Comparison of ENCODE assay signal across 1 cellular context in the genomic region with DNA sequence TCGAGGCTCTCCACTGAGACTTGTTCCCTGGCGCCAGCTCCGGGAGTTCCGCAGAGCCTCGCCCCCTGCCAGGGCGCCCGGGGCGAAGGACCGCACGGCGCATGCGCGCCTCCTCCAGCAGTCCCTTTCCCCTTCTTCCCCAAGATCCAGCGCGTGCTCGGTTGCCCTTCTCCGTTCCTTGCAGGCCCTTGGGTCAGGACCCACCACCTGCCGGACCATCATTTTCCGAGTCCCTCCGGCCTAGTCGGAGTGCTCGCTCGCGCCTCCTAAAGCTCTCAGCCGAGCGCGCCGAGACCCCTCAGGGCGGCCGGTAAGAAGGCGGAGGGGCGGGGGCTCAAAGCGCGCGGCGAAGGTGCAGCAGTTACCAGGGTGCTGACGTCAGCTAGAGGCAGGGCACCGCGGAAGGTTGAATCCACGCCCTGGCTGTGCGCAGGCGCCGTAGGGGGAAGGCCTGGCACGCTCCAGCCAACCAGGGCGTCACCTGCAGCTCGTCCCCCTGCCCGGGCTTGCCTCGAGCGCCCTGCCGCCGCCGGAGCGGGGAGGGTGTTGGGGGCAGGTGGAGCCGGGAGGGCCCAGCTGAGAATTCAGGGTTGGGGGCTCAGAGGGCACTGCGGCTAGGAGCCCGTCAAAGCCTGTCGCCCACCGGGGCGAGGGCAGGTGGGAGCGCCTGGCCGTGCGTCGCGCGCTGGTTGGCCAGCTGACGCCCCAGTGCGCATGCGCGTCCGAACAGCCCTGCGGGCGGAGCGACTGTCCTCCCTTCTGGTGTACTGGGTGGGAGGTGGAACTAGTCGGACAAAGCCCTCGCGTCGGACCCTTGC.
TF ChIP-seq lines count a peak whose summit lies in the region.

A gene with protein sequence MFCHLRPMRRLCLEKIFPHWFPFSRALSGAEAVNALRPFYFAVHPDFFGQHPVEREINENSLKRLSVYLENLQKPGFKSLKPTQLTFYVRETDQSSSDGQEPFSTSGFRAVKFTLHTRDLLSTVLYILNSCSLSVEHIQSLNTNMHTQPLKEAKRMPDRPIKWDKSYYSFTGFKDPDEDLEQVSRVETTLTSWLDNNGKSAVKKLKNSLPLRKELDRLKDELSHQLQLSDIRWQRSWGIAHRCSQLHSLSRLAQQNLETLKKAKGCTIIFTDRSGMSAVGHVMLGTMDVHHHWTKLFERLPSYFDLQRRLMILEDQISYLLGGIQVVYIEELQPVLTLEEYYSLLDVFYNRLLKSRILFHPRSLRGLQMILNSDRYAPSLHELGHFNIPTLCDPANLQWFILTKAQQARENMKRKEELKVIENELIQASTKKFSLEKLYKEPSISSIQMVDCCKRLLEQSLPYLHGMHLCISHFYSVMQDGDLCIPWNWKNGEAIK (plus strand): TSS at position 757 of the 818 bp plus-strand sequence. CDS start 16,017 bp downstream, outside the sequence.

TF ChIP-seq in K562, 482 proteins besides CTCF, POLR2A, EP300 and RAD21 (continued from another document and continues in another):
- TF ChIP-seq, protein P1, sequence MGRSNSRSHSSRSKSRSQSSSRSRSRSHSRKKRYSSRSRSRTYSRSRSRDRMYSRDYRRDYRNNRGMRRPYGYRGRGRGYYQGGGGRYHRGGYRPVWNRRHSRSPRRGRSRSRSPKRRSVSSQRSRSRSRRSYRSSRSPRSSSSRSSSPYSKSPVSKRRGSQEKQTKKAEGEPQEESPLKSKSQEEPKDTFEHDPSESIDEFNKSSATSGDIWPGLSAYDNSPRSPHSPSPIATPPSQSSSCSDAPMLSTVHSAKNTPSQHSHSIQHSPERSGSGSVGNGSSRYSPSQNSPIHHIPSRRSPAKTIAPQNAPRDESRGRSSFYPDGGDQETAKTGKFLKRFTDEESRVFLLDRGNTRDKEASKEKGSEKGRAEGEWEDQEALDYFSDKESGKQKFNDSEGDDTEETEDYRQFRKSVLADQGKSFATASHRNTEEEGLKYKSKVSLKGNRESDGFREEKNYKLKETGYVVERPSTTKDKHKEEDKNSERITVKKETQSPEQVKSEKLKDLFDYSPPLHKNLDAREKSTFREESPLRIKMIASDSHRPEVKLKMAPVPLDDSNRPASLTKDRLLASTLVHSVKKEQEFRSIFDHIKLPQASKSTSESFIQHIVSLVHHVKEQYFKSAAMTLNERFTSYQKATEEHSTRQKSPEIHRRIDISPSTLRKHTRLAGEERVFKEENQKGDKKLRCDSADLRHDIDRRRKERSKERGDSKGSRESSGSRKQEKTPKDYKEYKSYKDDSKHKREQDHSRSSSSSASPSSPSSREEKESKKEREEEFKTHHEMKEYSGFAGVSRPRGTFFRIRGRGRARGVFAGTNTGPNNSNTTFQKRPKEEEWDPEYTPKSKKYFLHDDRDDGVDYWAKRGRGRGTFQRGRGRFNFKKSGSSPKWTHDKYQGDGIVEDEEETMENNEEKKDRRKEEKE (IDR thresholded peaks at IDR 0.05; ENCODE audit: borderline replicate concordance in 1 of 2, control insufficient read depth in 1 of 2, low read depth in 2 of 2, low read length in 1 of 2), result no peak
- TF ChIP-seq, protein P2, sequence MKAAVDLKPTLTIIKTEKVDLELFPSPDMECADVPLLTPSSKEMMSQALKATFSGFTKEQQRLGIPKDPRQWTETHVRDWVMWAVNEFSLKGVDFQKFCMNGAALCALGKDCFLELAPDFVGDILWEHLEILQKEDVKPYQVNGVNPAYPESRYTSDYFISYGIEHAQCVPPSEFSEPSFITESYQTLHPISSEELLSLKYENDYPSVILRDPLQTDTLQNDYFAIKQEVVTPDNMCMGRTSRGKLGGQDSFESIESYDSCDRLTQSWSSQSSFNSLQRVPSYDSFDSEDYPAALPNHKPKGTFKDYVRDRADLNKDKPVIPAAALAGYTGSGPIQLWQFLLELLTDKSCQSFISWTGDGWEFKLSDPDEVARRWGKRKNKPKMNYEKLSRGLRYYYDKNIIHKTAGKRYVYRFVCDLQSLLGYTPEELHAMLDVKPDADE (conservative IDR thresholded peaks at IDR 0.05; ENCODE audit: control insufficient read depth, low read depth, low read length), result no peak
- no peak for TF ChIP-seq CEBPB (tag; IDR thresholded peaks at IDR 0.05)
- TF ChIP-seq KAT2B (IDR thresholded peaks at IDR 0.05; ENCODE audit: low read depth, low read length), result no peak
- peak; percentile 95 for TF ChIP-seq MYC (IDR thresholded peaks at IDR 0.05; ENCODE audit: low read depth, low read length)
- TF ChIP-seq MYC (CRISPR knock-in tag; IDR thresholded peaks at IDR 0.05; ENCODE audit: borderline replicate concordance, low read depth), result peak; percentile 82; the same call in 1 of the 2 replicates
- no peak for TF ChIP-seq ZNF695 (CRISPR knock-in tag; IDR thresholded peaks at IDR 0.05)
- peak; percentile 52 for TF ChIP-seq ARID1B (IDR thresholded peaks at IDR 0.05)
- TF ChIP-seq PHB (CRISPR knock-in tag; IDR thresholded peaks at IDR 0.05), result 0 out of 2 replicates have a peak, but pooled peaks have one; percentile 2
- peak; percentile 71 for TF ChIP-seq KDM5B (IDR thresholded peaks at IDR 0.05; ENCODE audit: insufficient replicate concordance, low read depth, low read length)
- TF ChIP-seq IFI16 (CRISPR knock-in tag; IDR thresholded peaks at IDR 0.05), result no peak
- TF ChIP-seq, protein P3, sequence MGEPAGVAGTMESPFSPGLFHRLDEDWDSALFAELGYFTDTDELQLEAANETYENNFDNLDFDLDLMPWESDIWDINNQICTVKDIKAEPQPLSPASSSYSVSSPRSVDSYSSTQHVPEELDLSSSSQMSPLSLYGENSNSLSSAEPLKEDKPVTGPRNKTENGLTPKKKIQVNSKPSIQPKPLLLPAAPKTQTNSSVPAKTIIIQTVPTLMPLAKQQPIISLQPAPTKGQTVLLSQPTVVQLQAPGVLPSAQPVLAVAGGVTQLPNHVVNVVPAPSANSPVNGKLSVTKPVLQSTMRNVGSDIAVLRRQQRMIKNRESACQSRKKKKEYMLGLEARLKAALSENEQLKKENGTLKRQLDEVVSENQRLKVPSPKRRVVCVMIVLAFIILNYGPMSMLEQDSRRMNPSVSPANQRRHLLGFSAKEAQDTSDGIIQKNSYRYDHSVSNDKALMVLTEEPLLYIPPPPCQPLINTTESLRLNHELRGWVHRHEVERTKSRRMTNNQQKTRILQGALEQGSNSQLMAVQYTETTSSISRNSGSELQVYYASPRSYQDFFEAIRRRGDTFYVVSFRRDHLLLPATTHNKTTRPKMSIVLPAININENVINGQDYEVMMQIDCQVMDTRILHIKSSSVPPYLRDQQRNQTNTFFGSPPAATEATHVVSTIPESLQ (CRISPR knock-in tag; IDR thresholded peaks at IDR 0.05), result peak; percentile 99
- TF ChIP-seq MYBL2 (IDR thresholded peaks at IDR 0.05; ENCODE audit: low read depth), result no peak
- TF ChIP-seq MYBL2 (CRISPR knock-in tag; IDR thresholded peaks at IDR 0.05; ENCODE audit: borderline replicate concordance), result no peak
- TF ChIP-seq BCOR (IDR thresholded peaks at IDR 0.05), result peak; percentile 74; the same call in 1 of the 2 replicates
- peak; percentile 21; the same call in 1 of the 2 replicates for TF ChIP-seq CBFA2T3 (IDR thresholded peaks at IDR 0.05)
- TF ChIP-seq, protein P4, sequence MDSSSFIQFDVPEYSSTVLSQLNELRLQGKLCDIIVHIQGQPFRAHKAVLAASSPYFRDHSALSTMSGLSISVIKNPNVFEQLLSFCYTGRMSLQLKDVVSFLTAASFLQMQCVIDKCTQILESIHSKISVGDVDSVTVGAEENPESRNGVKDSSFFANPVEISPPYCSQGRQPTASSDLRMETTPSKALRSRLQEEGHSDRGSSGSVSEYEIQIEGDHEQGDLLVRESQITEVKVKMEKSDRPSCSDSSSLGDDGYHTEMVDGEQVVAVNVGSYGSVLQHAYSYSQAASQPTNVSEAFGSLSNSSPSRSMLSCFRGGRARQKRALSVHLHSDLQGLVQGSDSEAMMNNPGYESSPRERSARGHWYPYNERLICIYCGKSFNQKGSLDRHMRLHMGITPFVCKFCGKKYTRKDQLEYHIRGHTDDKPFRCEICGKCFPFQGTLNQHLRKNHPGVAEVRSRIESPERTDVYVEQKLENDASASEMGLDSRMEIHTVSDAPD (CRISPR knock-in tag; IDR thresholded peaks at IDR 0.05), result no peak
- TF ChIP-seq DNMT1 (IDR thresholded peaks at IDR 0.05), result no peak
- no peak for TF ChIP-seq ZNF239 (CRISPR knock-in tag; IDR thresholded peaks at IDR 0.05)
- TF ChIP-seq FOXK2 (conservative IDR thresholded peaks at IDR 0.05 in 1 of 2, IDR thresholded peaks at IDR 0.05 in 1 of 2; ENCODE audit: low read depth in 2 of 2), result peak in 1 of 2 experiments; percentile 87; a peak in 2 of 4 replicates
- TF ChIP-seq ZNF124 (CRISPR knock-in tag; IDR thresholded peaks at IDR 0.05), result no peak
- TF ChIP-seq, protein P5, sequence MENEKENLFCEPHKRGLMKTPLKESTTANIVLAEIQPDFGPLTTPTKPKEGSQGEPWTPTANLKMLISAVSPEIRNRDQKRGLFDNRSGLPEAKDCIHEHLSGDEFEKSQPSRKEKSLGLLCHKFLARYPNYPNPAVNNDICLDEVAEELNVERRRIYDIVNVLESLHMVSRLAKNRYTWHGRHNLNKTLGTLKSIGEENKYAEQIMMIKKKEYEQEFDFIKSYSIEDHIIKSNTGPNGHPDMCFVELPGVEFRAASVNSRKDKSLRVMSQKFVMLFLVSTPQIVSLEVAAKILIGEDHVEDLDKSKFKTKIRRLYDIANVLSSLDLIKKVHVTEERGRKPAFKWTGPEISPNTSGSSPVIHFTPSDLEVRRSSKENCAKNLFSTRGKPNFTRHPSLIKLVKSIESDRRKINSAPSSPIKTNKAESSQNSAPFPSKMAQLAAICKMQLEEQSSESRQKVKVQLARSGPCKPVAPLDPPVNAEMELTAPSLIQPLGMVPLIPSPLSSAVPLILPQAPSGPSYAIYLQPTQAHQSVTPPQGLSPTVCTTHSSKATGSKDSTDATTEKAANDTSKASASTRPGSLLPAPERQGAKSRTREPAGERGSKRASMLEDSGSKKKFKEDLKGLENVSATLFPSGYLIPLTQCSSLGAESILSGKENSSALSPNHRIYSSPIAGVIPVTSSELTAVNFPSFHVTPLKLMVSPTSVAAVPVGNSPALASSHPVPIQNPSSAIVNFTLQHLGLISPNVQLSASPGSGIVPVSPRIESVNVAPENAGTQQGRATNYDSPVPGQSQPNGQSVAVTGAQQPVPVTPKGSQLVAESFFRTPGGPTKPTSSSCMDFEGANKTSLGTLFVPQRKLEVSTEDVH (IDR thresholded peaks at IDR 0.05; ENCODE audit: low read depth, partially characterized antibody), result peak; percentile 54
- no peak for TF ChIP-seq KLF16 (IDR thresholded peaks at IDR 0.05)
- TF ChIP-seq, protein P6, sequence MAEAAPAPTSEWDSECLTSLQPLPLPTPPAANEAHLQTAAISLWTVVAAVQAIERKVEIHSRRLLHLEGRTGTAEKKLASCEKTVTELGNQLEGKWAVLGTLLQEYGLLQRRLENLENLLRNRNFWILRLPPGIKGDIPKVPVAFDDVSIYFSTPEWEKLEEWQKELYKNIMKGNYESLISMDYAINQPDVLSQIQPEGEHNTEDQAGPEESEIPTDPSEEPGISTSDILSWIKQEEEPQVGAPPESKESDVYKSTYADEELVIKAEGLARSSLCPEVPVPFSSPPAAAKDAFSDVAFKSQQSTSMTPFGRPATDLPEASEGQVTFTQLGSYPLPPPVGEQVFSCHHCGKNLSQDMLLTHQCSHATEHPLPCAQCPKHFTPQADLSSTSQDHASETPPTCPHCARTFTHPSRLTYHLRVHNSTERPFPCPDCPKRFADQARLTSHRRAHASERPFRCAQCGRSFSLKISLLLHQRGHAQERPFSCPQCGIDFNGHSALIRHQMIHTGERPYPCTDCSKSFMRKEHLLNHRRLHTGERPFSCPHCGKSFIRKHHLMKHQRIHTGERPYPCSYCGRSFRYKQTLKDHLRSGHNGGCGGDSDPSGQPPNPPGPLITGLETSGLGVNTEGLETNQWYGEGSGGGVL (CRISPR knock-in tag; IDR thresholded peaks at IDR 0.05), result no peak
- TF ChIP-seq, protein P7, sequence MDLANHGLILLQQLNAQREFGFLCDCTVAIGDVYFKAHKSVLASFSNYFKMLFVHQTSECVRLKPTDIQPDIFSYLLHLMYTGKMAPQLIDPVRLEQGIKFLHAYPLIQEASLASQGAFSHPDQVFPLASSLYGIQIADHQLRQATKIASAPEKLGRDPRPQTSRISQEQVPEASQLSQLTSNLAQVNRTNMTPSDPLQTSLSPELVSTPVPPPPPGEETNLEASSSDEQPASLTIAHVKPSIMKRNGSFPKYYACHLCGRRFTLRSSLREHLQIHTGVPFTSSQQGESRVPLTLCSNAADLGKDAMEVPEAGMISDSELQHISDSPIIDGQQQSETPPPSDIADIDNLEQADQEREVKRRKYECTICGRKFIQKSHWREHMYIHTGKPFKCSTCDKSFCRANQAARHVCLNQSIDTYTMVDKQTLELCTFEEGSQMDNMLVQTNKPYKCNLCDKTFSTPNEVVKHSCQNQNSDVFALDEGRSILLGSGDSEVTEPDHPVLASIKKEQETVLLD (IDR thresholded peaks at IDR 0.05), result peak; percentile 98
- TF ChIP-seq NEUROD1 (IDR thresholded peaks at IDR 0.05; ENCODE audit: borderline replicate concordance, low read depth, low read length, partially characterized antibody), result no peak
- TF ChIP-seq CBX2 (IDR thresholded peaks at IDR 0.05; ENCODE audit: insufficient read depth, low read length, poor library complexity, severe bottlenecking), result no peak
- TF ChIP-seq, protein P8, sequence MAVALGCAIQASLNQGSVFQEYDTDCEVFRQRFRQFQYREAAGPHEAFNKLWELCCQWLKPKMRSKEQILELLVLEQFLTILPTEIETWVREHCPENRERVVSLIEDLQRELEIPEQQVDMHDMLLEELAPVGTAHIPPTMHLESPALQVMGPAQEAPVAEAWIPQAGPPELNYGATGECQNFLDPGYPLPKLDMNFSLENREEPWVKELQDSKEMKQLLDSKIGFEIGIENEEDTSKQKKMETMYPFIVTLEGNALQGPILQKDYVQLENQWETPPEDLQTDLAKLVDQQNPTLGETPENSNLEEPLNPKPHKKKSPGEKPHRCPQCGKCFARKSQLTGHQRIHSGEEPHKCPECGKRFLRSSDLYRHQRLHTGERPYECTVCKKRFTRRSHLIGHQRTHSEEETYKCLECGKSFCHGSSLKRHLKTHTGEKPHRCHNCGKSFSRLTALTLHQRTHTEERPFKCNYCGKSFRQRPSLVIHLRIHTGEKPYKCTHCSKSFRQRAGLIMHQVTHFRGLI (CRISPR knock-in tag; IDR thresholded peaks at IDR 0.05), result no peak; the same call in 1 of the 2 replicates
- peak; percentile 86 for TF ChIP-seq CREB1 (IDR thresholded peaks at IDR 0.05)
- peak; percentile 93 for TF ChIP-seq CREB1 (CRISPR knock-in tag; IDR thresholded peaks at IDR 0.05)
- TF ChIP-seq RFX5 (IDR thresholded peaks at IDR 0.05; ENCODE audit: low read depth, low read length), result no peak
- TF ChIP-seq STAT5B (CRISPR knock-in tag; IDR thresholded peaks at IDR 0.05), result no peak
- TF ChIP-seq, protein P9, sequence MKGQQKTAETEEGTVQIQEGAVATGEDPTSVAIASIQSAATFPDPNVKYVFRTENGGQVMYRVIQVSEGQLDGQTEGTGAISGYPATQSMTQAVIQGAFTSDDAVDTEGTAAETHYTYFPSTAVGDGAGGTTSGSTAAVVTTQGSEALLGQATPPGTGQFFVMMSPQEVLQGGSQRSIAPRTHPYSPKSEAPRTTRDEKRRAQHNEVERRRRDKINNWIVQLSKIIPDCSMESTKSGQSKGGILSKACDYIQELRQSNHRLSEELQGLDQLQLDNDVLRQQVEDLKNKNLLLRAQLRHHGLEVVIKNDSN (CRISPR knock-in tag; IDR thresholded peaks at IDR 0.05), result peak; percentile 75
- peak; percentile 83 for TF ChIP-seq ZNF766 (CRISPR knock-in tag; conservative IDR thresholded peaks at IDR 0.05)
- TF ChIP-seq, protein P10, sequence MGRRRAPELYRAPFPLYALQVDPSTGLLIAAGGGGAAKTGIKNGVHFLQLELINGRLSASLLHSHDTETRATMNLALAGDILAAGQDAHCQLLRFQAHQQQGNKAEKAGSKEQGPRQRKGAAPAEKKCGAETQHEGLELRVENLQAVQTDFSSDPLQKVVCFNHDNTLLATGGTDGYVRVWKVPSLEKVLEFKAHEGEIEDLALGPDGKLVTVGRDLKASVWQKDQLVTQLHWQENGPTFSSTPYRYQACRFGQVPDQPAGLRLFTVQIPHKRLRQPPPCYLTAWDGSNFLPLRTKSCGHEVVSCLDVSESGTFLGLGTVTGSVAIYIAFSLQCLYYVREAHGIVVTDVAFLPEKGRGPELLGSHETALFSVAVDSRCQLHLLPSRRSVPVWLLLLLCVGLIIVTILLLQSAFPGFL (CRISPR knock-in tag; IDR thresholded peaks at IDR 0.05), result no peak
- no peak for TF ChIP-seq MCM2 (IDR thresholded peaks at IDR 0.05; ENCODE audit: low read depth)
- peak; percentile 96 for TF ChIP-seq CXXC5 (CRISPR knock-in tag; IDR thresholded peaks at IDR 0.05)
